ENCODE assay signal across 19 cellular contexts in genomic region chr18:59150236-59150635, GRCh38.
"Had no signal": no experiment of that assay in that cellular context is flagged by ENCODE, and none has a peak within 500 bp of the region (broad histone marks: within the 10 kb centered on the region; RNA-seq: fewer than 3 reads in every experiment).

No MANE protein-coding gene starts in this region.

- H3K9me3 Mint-ChIP-seq: activated CD4-positive, alpha-beta T cell treated with anti-CD3 and anti-CD28 coated beads, Interleukin-2, amount 10 ng/mL, durations not matched to agents 7 days and 5 days; activated naive CD8-positive, alpha-beta T cell treated with anti-CD3 and anti-CD28 coated beads, Interleukin-2, amount 10 ng/mL, durations not matched to agents 7 days and 5 days; activated T-cell treated with anti-CD3 and anti-CD28 coated beads, Interleukin-2, amount 50 U/mL, for 4 hours; dendritic cell treated with granulocyte-macrophage colony-stimulating factor and Interleukin-4, amounts not matched to agents 40 ng/mL and 50 ng/mL, for 4 days; effector memory CD8-positive, alpha-beta T cell; naive B cell; stimulated activated naive CD8-positive, alpha-beta T cell treated with anti-CD3 and anti-CD28 coated beads, Interleukin-15, Interleukin-2, amounts not matched to agents 100 ng/mL and 50 ng/mL, for 24 hours had no signal

- H3K27ac Mint-ChIP-seq: activated CD4-positive, alpha-beta T cell treated with anti-CD3 and anti-CD28 coated beads, Interleukin-2, amount 10 ng/mL, durations not matched to agents 7 days and 5 days; activated CD8-positive, alpha-beta memory T cell treated with anti-CD3 and anti-CD28 coated beads, Interleukin-2, amount 10 ng/mL, durations not matched to agents 7 days and 5 days; activated naive CD8-positive, alpha-beta T cell treated with anti-CD3 and anti-CD28 coated beads, Interleukin-2, amount 10 ng/mL, durations not matched to agents 7 days and 5 days; dendritic cell treated with granulocyte-macrophage colony-stimulating factor and Interleukin-4, amounts not matched to agents 40 ng/mL and 50 ng/mL, for 4 days; stimulated activated naive CD8-positive, alpha-beta T cell treated with anti-CD3 and anti-CD28 coated beads, Interleukin-15, Interleukin-2, amounts not matched to agents 100 ng/mL and 50 ng/mL, for 24 hours had no signal

- H3K27me3 Mint-ChIP-seq: activated CD4-positive, alpha-beta T cell treated with anti-CD3 and anti-CD28 coated beads, Interleukin-2, amount 10 ng/mL, durations not matched to agents 7 days and 5 days; activated CD8-positive, alpha-beta memory T cell treated with anti-CD3 and anti-CD28 coated beads, Interleukin-2, amount 10 ng/mL, durations not matched to agents 7 days and 5 days; activated naive CD8-positive, alpha-beta T cell treated with anti-CD3 and anti-CD28 coated beads, Interleukin-2, amount 10 ng/mL, durations not matched to agents 7 days and 5 days; dendritic cell treated with granulocyte-macrophage colony-stimulating factor and Interleukin-4, amounts not matched to agents 40 ng/mL and 50 ng/mL, for 4 days; effector memory CD8-positive, alpha-beta T cell; naive B cell; stimulated activated naive CD8-positive, alpha-beta T cell treated with anti-CD3 and anti-CD28 coated beads, Interleukin-15, Interleukin-2, amounts not matched to agents 100 ng/mL and 50 ng/mL, for 24 hours had no signal

- H3K4me3 Mint-ChIP-seq: activated CD4-positive, alpha-beta T cell treated with anti-CD3 and anti-CD28 coated beads, Interleukin-2, amount 10 ng/mL, durations not matched to agents 7 days and 5 days; activated CD8-positive, alpha-beta memory T cell treated with anti-CD3 and anti-CD28 coated beads, Interleukin-2, amount 10 ng/mL, durations not matched to agents 7 days and 5 days; activated naive CD8-positive, alpha-beta T cell treated with anti-CD3 and anti-CD28 coated beads, Interleukin-2, amount 10 ng/mL, durations not matched to agents 7 days and 5 days; activated T-cell treated with anti-CD3 and anti-CD28 coated beads, Interleukin-2, amount 50 U/mL, for 4 hours; dendritic cell treated with granulocyte-macrophage colony-stimulating factor and Interleukin-4, amounts not matched to agents 40 ng/mL and 50 ng/mL, for 4 days; effector memory CD8-positive, alpha-beta T cell; naive B cell; stimulated activated naive CD8-positive, alpha-beta T cell treated with anti-CD3 and anti-CD28 coated beads, Interleukin-15, Interleukin-2, amounts not matched to agents 100 ng/mL and 50 ng/mL, for 24 hours had no signal

- H3K9ac ChIP-seq: parathyroid adenoma had no signal

- DNase-seq: activated CD4-positive, alpha-beta T cell treated with anti-CD3 and anti-CD28 coated beads, Interleukin-2, amount 10 ng/mL, durations not matched to agents 7 days and 5 days; activated CD8-positive, alpha-beta memory T cell treated with anti-CD3 and anti-CD28 coated beads, Interleukin-2, amount 10 ng/mL, durations not matched to agents 7 days and 5 days; activated gamma-delta T cell; activated naive CD8-positive, alpha-beta T cell treated with anti-CD3 and anti-CD28 coated beads, Interleukin-2, amount 10 ng/mL, durations not matched to agents 7 days and 5 days; activated T-cell treated with anti-CD3 and anti-CD28 coated beads, Interleukin-2, amount 50 U/mL, for 4 hours; anterior cingulate cortex; cerebellar nuclear complex; effector memory CD8-positive, alpha-beta T cell; hippocampal formation; left colon; naive B cell; retina; stimulated activated CD4-positive, alpha-beta T cell treated with anti-CD3 and anti-CD28 coated beads, Interleukin-15, amount 100 ng/mL, for 24 hours; stimulated activated CD4-positive, alpha-beta T cell treated with anti-CD3 and anti-CD28 coated beads, Interleukin-4, amount 100 ng/mL, for 24 hours had no signal

- H3K9me3 ChIP-seq: thoracic aorta had no signal

- H3K27ac ChIP-seq: parathyroid adenoma, thoracic aorta had no signal

- H2AFZ ChIP-seq: parathyroid adenoma had no signal

- H3K4me3 ChIP-seq: lung, thoracic aorta had no signal

- H3K36me3 ChIP-seq: thoracic aorta had no signal

- ATAC-seq: activated CD8-positive, alpha-beta memory T cell treated with anti-CD3 and anti-CD28 coated beads, Interleukin-2, amount 10 ng/mL, durations not matched to agents 7 days and 5 days; activated T-cell treated with anti-CD3 and anti-CD28 coated beads, Interleukin-2, amount 50 U/mL, for 4 hours; effector memory CD8-positive, alpha-beta T cell; left colon had no signal
